Comparison of ENCODE assay signal across 12 cellular contexts in the genomic region with DNA sequence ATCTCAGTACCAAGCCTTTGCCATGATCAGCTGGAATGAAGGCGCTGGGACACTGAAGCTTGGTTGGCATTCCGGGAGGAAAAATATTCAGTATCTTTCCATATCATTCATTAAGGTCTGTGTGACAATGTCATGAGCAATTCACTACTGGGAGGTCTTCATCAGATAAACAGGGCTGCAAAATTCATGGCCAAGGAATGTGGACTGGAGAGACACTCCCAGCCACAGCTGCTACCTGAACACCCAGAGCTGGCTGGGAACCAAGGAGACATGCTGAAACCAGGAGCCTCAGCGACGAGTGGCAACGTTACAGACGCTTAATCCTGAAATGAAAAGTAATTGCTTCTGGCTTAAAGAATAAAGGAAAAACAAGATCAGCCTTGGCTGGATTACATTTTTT.
DNase-seq lines count a peak whose midpoint lies in the region; ATAC-seq and TF ChIP-seq lines count a peak whose summit lies in the region.
"Had no signal": no experiment of that assay in that cellular context is flagged by ENCODE, and none has a peak within 500 bp of the region (broad histone marks: within the 10 kb centered on the region; RNA-seq: fewer than 3 reads in every experiment).

No MANE protein-coding gene starts in this region.

- TF ChIP-seq CTCF in epithelial cell of esophagus (IDR thresholded peaks at IDR 0.05; ENCODE audit: insufficient read depth, low read depth, low read length, missing control alignments) (no peak), retinal pigment epithelial cell (conservative IDR thresholded peaks at IDR 0.05; ENCODE audit: low read depth, low read length) (no peak)

- H3K4me3 ChIP-seq in epithelial cell of esophagus (ENCODE audit: low read length), result no peak overlapping the region
- no peak overlapping the region for H3K4me3 ChIP-seq in retinal pigment epithelial cell (ENCODE audit: low read length)
- H3K4me3 ChIP-seq: heart left ventricle, neural progenitor cell had no signal

- DNase-seq in GM03348 (ENCODE audit: low spot score), result peak; percentile 42
- DNase-seq in NCI-H82 (lab: John Stamatoyannopoulos, UW), result peak; percentile 92
- peak; percentile 96 for DNase-seq in epithelial cell of esophagus (ENCODE audit: low read depth)
- DNase-seq in retinal pigment epithelial cell (ENCODE audit: low read depth), result peak; percentile 43
- no peak for DNase-seq in NCI-H2107 treated with DMSO at 0.1 percent for 48 hours (lab: John Stamatoyannopoulos, UW; ENCODE audit: unreplicated experiment)
- no peak for DNase-seq in GM19240 (ENCODE audit: insufficient read length, low spot score)
- DNase-seq: activated CD8-positive, alpha-beta memory T cell treated with anti-CD3 and anti-CD28 coated beads, Interleukin-2, amount 10 ng/mL, durations not matched to agents 7 days and 5 days; Karpas-422 had no signal

- ATAC-seq in GM18909 (IDR thresholded peaks at IDR 0.05; ENCODE audit: poor library complexity, unreplicated experiment), result no peak
- ATAC-seq in GM18861 (IDR thresholded peaks at IDR 0.05; ENCODE audit: unreplicated experiment), result no peak
- ATAC-seq: activated CD8-positive, alpha-beta memory T cell treated with anti-CD3 and anti-CD28 coated beads, Interleukin-2, amount 10 ng/mL, durations not matched to agents 7 days and 5 days had no signal

Comparison
In these comparisons a context has a peak if more than half of its experiments do, and no peak if none do; other contexts are left out.
1. DNase-seq: peak in GM03348 (single experiment), NCI-H82 (single experiment), epithelial cell of esophagus (single experiment) and retinal pigment epithelial cell (single experiment); none in NCI-H2107 treated with DMSO at 0.1 percent for 48 hours (single experiment) and GM19240 (single experiment).